Comparison of ENCODE assay signal across 9 cellular contexts in genomic region chr19:17797397-17798201, GRCh38.
A peak's percentile ranks its signal among the peaks of the same experiment; 100 is the strongest.
DNase-seq lines count a peak whose midpoint lies in the region; ATAC-seq, FAIRE-seq and TF ChIP-seq lines count a peak whose summit lies in the region.
"Had no signal": no experiment of that assay in that cellular context is flagged by ENCODE, and none has a peak within 500 bp of the region (broad histone marks: within the 10 kb centered on the region; RNA-seq: fewer than 3 reads in every experiment).

No MANE protein-coding gene starts in this region.

- no peak for TF ChIP-seq CTCF in D721Med (IDR thresholded peaks at IDR 0.05; ENCODE audit: insufficient read depth, missing control alignments)

- no peak for ATAC-seq in HG03354 (IDR thresholded peaks at IDR 0.05; ENCODE audit: poor library complexity, severe bottlenecking, unreplicated experiment)

- FAIRE-seq in D721Med (lab: Jason Lieb, UNC): no peak

- DNase-seq in HK-2 (ENCODE audit: unreplicated experiment): peak; percentile 70
- DNase-seq in SW480 (ENCODE audit: low spot score): peak; percentile 97
- DNase-seq in glomerular visceral epithelial cell (ENCODE audit: extremely low spot score): peak; percentile 57
- DNase-seq in stimulated activated CD8-positive, alpha-beta memory T cell treated with anti-CD3 and anti-CD28 coated beads, Interleukin-2, amount 100 ng/mL, for 48 hours (ENCODE audit: low read depth in 2 of 2): peak; percentile 29 to 63
- no peak for DNase-seq in NCI-H748 treated with DMSO at 0.1 percent for 48 hours (lab: John Stamatoyannopoulos, UW)
- DNase-seq in D721Med (ENCODE audit: insufficient read length, low spot score): no peak
- DNase-seq: activated CD4-positive, CD25-positive, alpha-beta regulatory T cell treated with anti-CD3 and anti-CD28 coated beads, Interleukin-2, amount 50 U/mL, for 72 hours; NCI-H187 had no signal

Comparison
In these comparisons a context has a peak if more than half of its experiments do, and no peak if none do; other contexts are left out.
1. DNase-seq: peak in HK-2 (single experiment), SW480 (single experiment), glomerular visceral epithelial cell (single experiment) and stimulated activated CD8-positive, alpha-beta memory T cell treated with anti-CD3 and anti-CD28 coated beads, Interleukin-2, amount 100 ng/mL, for 48 hours (2 of 2); none in NCI-H748 treated with DMSO at 0.1 percent for 48 hours (single experiment) and D721Med (single experiment).